ENCODE assay signal across 27 cellular contexts in the genomic region with DNA sequence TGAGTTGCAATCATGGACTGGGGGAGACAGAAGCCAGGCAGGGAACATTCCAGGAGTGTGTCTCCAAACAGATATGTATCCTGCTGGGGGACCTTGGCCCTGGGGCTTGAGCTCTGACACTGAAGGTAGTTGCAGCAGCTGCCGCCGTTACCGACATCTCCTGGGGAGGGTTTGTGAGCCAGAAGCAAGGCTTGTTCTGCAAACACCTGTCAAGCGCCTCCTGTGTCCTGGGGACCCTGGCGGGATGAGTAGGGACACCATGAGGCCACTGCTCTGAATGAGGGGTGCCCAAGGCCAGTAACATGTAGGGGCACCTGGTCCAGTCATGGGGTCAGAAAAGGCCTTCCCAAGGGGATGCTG. TPM values are rescaled to one million over a fixed set of nuclear protein-coding genes. Genes with fewer than 3 reads are reported as not detected.
"Had no signal": no experiment of that assay in that cellular context is flagged by ENCODE, and none has a peak within 500 bp of the region (broad histone marks: within the 10 kb centered on the region; RNA-seq: fewer than 3 reads in every experiment).

No MANE protein-coding gene starts in this region.

- H3K9me3 Mint-ChIP-seq: activated naive CD4-positive, alpha-beta T cell treated with anti-CD3 and anti-CD28 coated beads for 36 hours; activated T-cell treated with anti-CD3 and anti-CD28 coated beads, Interleukin-2, amount 50 U/mL, for 4 hours had no signal

- H3K27me3 ChIP-seq: brain microvascular endothelial cell, cardiac muscle cell, MG63 had no signal

- H3K4me1 Mint-ChIP-seq: activated T-helper 17 cell treated with anti-CD3 and anti-CD28 coated beads, Interleukin-2, amount 50 U/mL, for 72 hours had no signal

- H3K9ac ChIP-seq: SK-N-SH had no signal

- H3K27ac Mint-ChIP-seq: activated naive CD4-positive, alpha-beta T cell treated with anti-CD3 and anti-CD28 coated beads for 36 hours; activated naive CD8-positive, alpha-beta T cell; activated T-helper 17 cell treated with anti-CD3 and anti-CD28 coated beads, Interleukin-2, amount 50 U/mL, for 72 hours; T-helper 1 cell treated with Interleukin-12 subunit alpha and Interleukin-12 subunit beta and Interleukin-4 antibody, amounts not matched to agents 30 μg/mL and 1 μg/mL, for 36 hours; WTC11 had no signal

- DNase-seq: activated CD4-positive, alpha-beta T cell treated with anti-CD3 and anti-CD28 coated beads for 48 hours; activated CD4-positive, alpha-beta T cell treated with anti-CD3 and anti-CD28 coated beads, Interleukin-2, amount 50 U/mL, for 4 hours; activated CD4-positive, CD25-positive, alpha-beta regulatory T cell treated with anti-CD3 and anti-CD28 coated beads, Interleukin-2, amount 50 U/mL, for 72 hours; activated CD8-positive, alpha-beta memory T cell treated with anti-CD3 and anti-CD28 coated beads for 24 hours; activated gamma-delta T cell; activated naive CD4-positive, alpha-beta T cell treated with anti-CD3 and anti-CD28 coated beads for 36 hours; activated T-cell treated with anti-CD3 and anti-CD28 coated beads, Interleukin-2, amount 50 U/mL, for 4 hours; amygdala; brain microvascular endothelial cell; MG63; MV-4-11; NCI-H1092 treated with DMSO at 0.1 percent for 48 hours; NCI-H1417 treated with DMSO at 0.1 percent for 48 hours; NCI-H1694; NCI-H2029; NCI-H2107; NCI-H2171 treated with DMSO at 0.1 percent for 48 hours; NCI-H226; NCI-H526 treated with DMSO at 0.1 percent for 48 hours; NCI-H82; SJCRH30; SK-N-SH had no signal

- H3K4me3 Mint-ChIP-seq: activated naive CD4-positive, alpha-beta T cell treated with anti-CD3 and anti-CD28 coated beads for 36 hours; activated naive CD8-positive, alpha-beta T cell; activated T-cell treated with anti-CD3 and anti-CD28 coated beads, Interleukin-2, amount 50 U/mL, for 4 hours; activated T-helper 17 cell treated with anti-CD3 and anti-CD28 coated beads, Interleukin-2, amount 50 U/mL, for 72 hours; T-helper 1 cell treated with Interleukin-12 subunit alpha and Interleukin-12 subunit beta and Interleukin-4 antibody, amounts not matched to agents 30 μg/mL and 1 μg/mL, for 36 hours; WTC11 had no signal

- ATAC-seq: activated T-cell treated with anti-CD3 and anti-CD28 coated beads, Interleukin-2, amount 50 U/mL, for 4 hours; activated T-helper 17 cell treated with anti-CD3 and anti-CD28 coated beads, Interleukin-2, amount 50 U/mL, for 72 hours; WTC11 had no signal

- H3K27ac ChIP-seq: brain microvascular endothelial cell, cardiac muscle cell, SJCRH30 had no signal

- H3K36me3 Mint-ChIP-seq: activated naive CD8-positive, alpha-beta T cell had no signal

- H3K4me3 ChIP-seq: cardiac muscle cell, MG63, SJCRH30 had no signal

- H3K36me3 ChIP-seq: brain microvascular endothelial cell, cardiac muscle cell, MG63, SJCRH30 had no signal

- H3K4me2 ChIP-seq: SK-N-SH had no signal

- H3K9me3 ChIP-seq: MG63, SK-N-SH had no signal

RNA-seq across cellular contexts. Expression of gene ADRA2C, which starts 49.3 kb away (rescaled TPM):
- total RNA-seq: activated naive CD4-positive, alpha-beta T cell treated with anti-CD3 and anti-CD28 coated beads for 36 hours; activated T-cell treated with anti-CD3 and anti-CD28 coated beads, Interleukin-2, amount 50 U/mL, for 4 hours; activated T-helper 17 cell treated with anti-CD3 and anti-CD28 coated beads, Interleukin-2, amount 50 U/mL, for 72 hours had no signal
